ENCODE assay signal across 14 cellular contexts in the genomic region with DNA sequence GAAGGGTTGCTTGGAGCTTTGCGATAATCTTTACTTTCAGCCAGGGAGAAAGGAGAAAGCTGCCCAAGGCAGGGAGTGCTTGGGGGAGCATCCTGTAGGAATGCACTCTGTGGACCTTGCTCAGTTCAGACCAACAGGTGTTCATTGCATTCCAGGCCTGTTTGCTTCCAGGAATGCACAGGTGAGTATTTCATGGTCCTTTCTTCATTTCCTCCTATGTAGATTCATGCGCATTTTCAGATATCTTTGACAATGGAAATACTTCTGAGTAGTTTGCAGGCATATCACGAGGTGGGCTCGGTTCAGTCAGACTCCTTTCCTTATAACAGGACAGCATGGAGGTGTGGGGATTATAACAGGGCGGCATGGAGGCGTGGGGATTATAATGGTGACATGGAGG.
"Had no signal": no experiment of that assay in that cellular context is flagged by ENCODE, and none has a peak within 500 bp of the region (broad histone marks: within the 10 kb centered on the region; RNA-seq: fewer than 3 reads in every experiment).

No MANE protein-coding gene starts in this region.

- H3K4me3 Mint-ChIP-seq: naive thymus-derived CD4-positive, alpha-beta T cell; nephron progenitor cell had no signal

- H3K4me3 ChIP-seq: esophagus muscularis mucosa, gastrocnemius medialis, ovary, right atrium auricular region, smooth muscle cell had no signal

- H3K27me3 ChIP-seq: esophagus muscularis mucosa, gastrocnemius medialis, neutrophil, ovary, right atrium auricular region had no signal

- ATAC-seq: gastrocnemius medialis; naive thymus-derived CD4-positive, alpha-beta T cell had no signal

- H3K4me1 ChIP-seq: esophagus muscularis mucosa, gastrocnemius medialis, right atrium auricular region had no signal

- H3K27ac Mint-ChIP-seq: nephron progenitor cell had no signal

- H3K4me2 ChIP-seq: smooth muscle cell had no signal

- DNase-seq: cortex of kidney; effector memory CD4-positive, alpha-beta T cell; gastrocnemius medialis; kidney glomerular epithelial cell; naive thymus-derived CD4-positive, alpha-beta T cell; nephron progenitor cell; ovary; stimulated activated CD4-positive, alpha-beta T cell treated with anti-CD3 and anti-CD28 coated beads, Interleukin-2, amount 100 ng/mL, for 48 hours; stimulated activated naive CD4-positive, alpha-beta T cell treated with Interleukin-2 at 50 U/mL for 16 hours had no signal

- H3K9me3 Mint-ChIP-seq: naive thymus-derived CD4-positive, alpha-beta T cell had no signal

- H3K27ac ChIP-seq: epithelial cell of prostate, esophagus muscularis mucosa, gastrocnemius medialis, neutrophil, ovary, right atrium auricular region had no signal

- H3K9me3 ChIP-seq: esophagus muscularis mucosa, gastrocnemius medialis, neutrophil, ovary, right atrium auricular region had no signal

- H3K27me3 Mint-ChIP-seq: naive thymus-derived CD4-positive, alpha-beta T cell had no signal

- H3K36me3 Mint-ChIP-seq: naive thymus-derived CD4-positive, alpha-beta T cell had no signal

- H3K36me3 ChIP-seq: esophagus muscularis mucosa, gastrocnemius medialis, neutrophil, ovary, right atrium auricular region had no signal
